In the genomic region with DNA sequence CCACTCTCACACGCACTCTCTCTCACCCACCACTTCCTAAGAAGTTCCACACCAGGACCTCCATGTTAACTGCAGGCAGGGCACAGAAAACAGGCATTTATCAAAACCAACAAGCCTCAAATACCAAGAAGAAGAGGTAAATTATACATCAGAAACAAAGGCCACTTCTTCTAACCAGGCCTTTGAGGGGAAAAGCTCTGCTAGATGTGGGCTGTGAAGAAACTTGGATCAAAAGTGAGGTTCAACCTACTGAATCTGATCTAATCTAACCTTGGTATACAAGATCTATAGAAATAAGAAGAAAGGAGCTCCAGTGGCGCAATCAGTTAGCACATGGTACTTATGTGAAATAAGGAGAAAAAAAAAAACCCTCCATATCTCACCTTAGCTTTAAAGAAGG, we compare ENCODE assay signal across 22 cellular contexts.
DNase-seq lines count a peak whose midpoint lies in the region; ATAC-seq and TF ChIP-seq lines count a peak whose summit lies in the region.
"Had no signal": no experiment of that assay in that cellular context is flagged by ENCODE, and none has a peak within 500 bp of the region (broad histone marks: within the 10 kb centered on the region; RNA-seq: fewer than 3 reads in every experiment).

No MANE protein-coding gene starts in this region.

- H3K4me3 ChIP-seq in Jurkat, Clone E6-1 (ENCODE audit: low read length) = no peak overlapping the region
- H3K4me3 ChIP-seq in urinary bladder (ENCODE audit: low read depth, low read length) = no peak overlapping the region
- H3K4me3 ChIP-seq: A549; BLaER1 treated with 17β-estradiol and CSF1 and Interleukin-3, amounts not matched to agents 10 nM and 100 nM; GM12878 had no signal

- no peaks in the 10 kb centered on the region for H3K27me3 ChIP-seq in foreskin keratinocyte
- H3K27me3 ChIP-seq: BLaER1 treated with 17β-estradiol and CSF1 and Interleukin-3, amounts not matched to agents 10 nM and 100 nM had no signal

- H3K27me3 Mint-ChIP-seq in natural killer cell (ENCODE audit: low read depth in 2 of 2) (no peaks in the 10 kb centered on the region), nephron progenitor cell (ENCODE audit: low read depth, poor library complexity) (no peaks in the 10 kb centered on the region)
- no peaks in the 10 kb centered on the region for H3K27me3 Mint-ChIP-seq in natural killer cell treated with Interleukin-12 subunit alpha and Interleukin-12 subunit beta and Interleukin-15 and Interleukin-18, amount 100 ng/mL, for 72 hours
- H3K27me3 Mint-ChIP-seq: B cell; CD4-positive, alpha-beta T cell had no signal

- H3K4me1 Mint-ChIP-seq in natural killer cell (peaks cover 28 to 39% of the 10 kb centered on the region in 2 donors), nephron progenitor cell (no peaks in the 10 kb centered on the region)
- H3K4me1 Mint-ChIP-seq in natural killer cell treated with Interleukin-12 subunit alpha and Interleukin-12 subunit beta and Interleukin-15 and Interleukin-18, amount 100 ng/mL, for 72 hours (ENCODE audit: low read depth in 2 of 2) = peaks cover 11 to 29% of the 10 kb centered on the region in 2 donors

- no peak overlapping the region for H3K4me3 Mint-ChIP-seq in natural killer cell
- no peak overlapping the region for H3K4me3 Mint-ChIP-seq in natural killer cell treated with Interleukin-12 subunit alpha and Interleukin-12 subunit beta and Interleukin-15 and Interleukin-18, amount 100 ng/mL, for 72 hours
- H3K4me3 Mint-ChIP-seq in nephron progenitor cell = no peak overlapping the region
- H3K4me3 Mint-ChIP-seq: B cell; CD4-positive, alpha-beta T cell; CD8-positive, alpha-beta T cell had no signal

- intact Hi-C loops in natural killer cell (cut with micrococcal nuclease) = no loop called here

- H3K27ac ChIP-seq in urinary bladder (ENCODE audit: low read depth) (peak overlapping the region; percentile 10), foreskin keratinocyte (no peak overlapping the region)
- H3K27ac ChIP-seq: 22Rv1; A549; BLaER1 treated with 17β-estradiol and CSF1 and Interleukin-3, amounts not matched to agents 10 nM and 100 nM; C4-2B had no signal

- TF ChIP-seq CTCF in natural killer cell (IDR thresholded peaks at IDR 0.05) (no peak), nephron progenitor cell (IDR thresholded peaks at IDR 0.05) (no peak), foreskin keratinocyte (conservative IDR thresholded peaks at IDR 0.05) (no peak)

- H3K4me1 ChIP-seq in urinary bladder (ENCODE audit: insufficient read depth) (no peaks in the 10 kb centered on the region), foreskin keratinocyte (no peaks in the 10 kb centered on the region)
- H3K4me1 ChIP-seq: Caco-2 had no signal

- H3K36me3 ChIP-seq in urinary bladder (ENCODE audit: insufficient read depth) = no peaks in the 10 kb centered on the region

- DNase-seq in natural killer cell (no peak), nephron progenitor cell (no peak), foreskin keratinocyte (no peak), cortex of kidney (lab: John Stamatoyannopoulos, UW) (no peak)
- DNase-seq in natural killer cell treated with Interleukin-12 subunit alpha and Interleukin-12 subunit beta and Interleukin-15 and Interleukin-18, amount 100 ng/mL, for 72 hours (ENCODE audit: low spot score) = no peak
- DNase-seq in Jurkat, Clone E6-1 (ENCODE audit: low read depth, low spot score) = peak; percentile 85
- DNase-seq: AML-193; Caco-2; Calu3; CD4-positive, alpha-beta T cell; CD8-positive, alpha-beta T cell; DMS79 treated with DMSO at 0.1 percent for 48 hours; EL; GDM1 had no signal

- H3K36me3 Mint-ChIP-seq in natural killer cell (no peaks in the 10 kb centered on the region), nephron progenitor cell (ENCODE audit: low read depth) (peaks cover 69% of the 10 kb centered on the region)
- H3K36me3 Mint-ChIP-seq in natural killer cell treated with Interleukin-12 subunit alpha and Interleukin-12 subunit beta and Interleukin-15 and Interleukin-18, amount 100 ng/mL, for 72 hours = no peaks in the 10 kb centered on the region

- H3K27ac Mint-ChIP-seq in natural killer cell = peak overlapping the region; percentile 32 to 51
- H3K27ac Mint-ChIP-seq in natural killer cell treated with Interleukin-12 subunit alpha and Interleukin-12 subunit beta and Interleukin-15 and Interleukin-18, amount 100 ng/mL, for 72 hours = no peak overlapping the region
- H3K27ac Mint-ChIP-seq in nephron progenitor cell = peak overlapping the region; percentile 9
- H3K27ac Mint-ChIP-seq: B cell; CD4-positive, alpha-beta T cell; CD8-positive, alpha-beta T cell had no signal

- WGBS in urinary bladder = 95% methylated on average over 2 of the region's 2 CpGs

- ATAC-seq in natural killer cell = peak in 1 of 3 donors; percentile 48
- no peak for ATAC-seq in natural killer cell treated with Interleukin-12 subunit alpha and Interleukin-12 subunit beta and Interleukin-15 and Interleukin-18, amount 100 ng/mL, for 72 hours
- no peak for ATAC-seq in foreskin keratinocyte
- ATAC-seq in GM21360 (IDR thresholded peaks at IDR 0.05; ENCODE audit: unreplicated experiment) = no peak
- ATAC-seq: A549; CD8-positive, alpha-beta T cell; GM12878 had no signal

- H3K9me3 Mint-ChIP-seq in natural killer cell = no peaks in the 10 kb centered on the region
- no peaks in the 10 kb centered on the region for H3K9me3 Mint-ChIP-seq in natural killer cell treated with Interleukin-12 subunit alpha and Interleukin-12 subunit beta and Interleukin-15 and Interleukin-18, amount 100 ng/mL, for 72 hours
- peaks cover 57% of the 10 kb centered on the region for H3K9me3 Mint-ChIP-seq in nephron progenitor cell

Comparison
In these comparisons a context has a peak if more than half of its experiments do, and no peak if none do; other contexts are left out.
1. H3K27ac Mint-ChIP-seq: peak in natural killer cell (2 of 2) and nephron progenitor cell (single experiment); none in natural killer cell treated with Interleukin-12 subunit alpha and Interleukin-12 subunit beta and Interleukin-15 and Interleukin-18, amount 100 ng/mL, for 72 hours (0 of 2).